In the genomic region with DNA sequence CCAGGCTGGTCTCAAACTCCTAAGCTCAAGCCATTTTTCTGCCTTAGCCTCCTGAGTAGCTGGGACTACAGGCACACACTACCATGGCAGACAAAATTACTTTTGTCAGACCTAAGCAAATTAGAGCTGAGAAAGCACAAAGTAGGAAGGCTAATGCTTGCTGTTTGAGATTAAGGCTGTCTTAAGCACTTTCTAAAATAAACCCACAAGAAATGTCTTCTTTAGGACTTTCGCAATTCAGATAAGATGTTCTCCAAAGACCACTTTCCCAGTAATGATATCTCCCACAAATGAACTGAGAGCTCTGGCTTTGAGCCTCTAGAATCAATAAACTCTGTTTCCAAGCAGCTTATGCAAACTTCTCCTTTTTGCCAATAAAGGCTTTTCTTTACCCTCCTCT, we compare ENCODE assay signal across 22 cellular contexts.
"Had no signal": no experiment of that assay in that cellular context is flagged by ENCODE, and none has a peak within 500 bp of the region (broad histone marks: within the 10 kb centered on the region; RNA-seq: fewer than 3 reads in every experiment).

No MANE protein-coding gene starts in this region.

- H3K36me3 ChIP-seq: ascending aorta, gastroesophageal sphincter, heart right ventricle, tibial nerve, vagina had no signal

- H3K36me3 Mint-ChIP-seq: immature natural killer cell, WTC11 had no signal

- H3K4me3 Mint-ChIP-seq: activated CD4-positive, alpha-beta T cell treated with anti-CD3 and anti-CD28 coated beads, Interleukin-2, amount 10 ng/mL, durations not matched to agents 24 days and 14 days; activated CD8-positive, alpha-beta T cell treated with anti-CD3 and anti-CD28 coated beads, Interleukin-2, amount 10 ng/mL, durations not matched to agents 7 days and 5 days; activated naive CD4-positive, alpha-beta T cell treated with anti-CD3 and anti-CD28 coated beads for 36 hours; activated naive CD8-positive, alpha-beta T cell treated with anti-CD3 and anti-CD28 coated beads, Interleukin-2, amount 50 U/mL, for 24 hours; activated T-cell treated with anti-CD3 and anti-CD28 coated beads, Interleukin-2, amount 50 U/mL, for 24 hours; immature natural killer cell; nephron progenitor cell; T-helper 2 cell treated with Interferon-gamma antibody and Interleukin-4, amounts not matched to agents 5 μg/mL and 100 μg/mL, for 36 hours; WTC11 had no signal

- H3K27ac Mint-ChIP-seq: activated CD4-positive, alpha-beta T cell treated with anti-CD3 and anti-CD28 coated beads, Interleukin-2, amount 10 ng/mL, durations not matched to agents 24 days and 14 days; activated CD8-positive, alpha-beta T cell treated with anti-CD3 and anti-CD28 coated beads, Interleukin-2, amount 10 ng/mL, durations not matched to agents 7 days and 5 days; activated naive CD4-positive, alpha-beta T cell treated with anti-CD3 and anti-CD28 coated beads for 36 hours; activated naive CD8-positive, alpha-beta T cell treated with anti-CD3 and anti-CD28 coated beads, Interleukin-2, amount 50 U/mL, for 24 hours; activated T-cell treated with anti-CD3 and anti-CD28 coated beads, Interleukin-2, amount 50 U/mL, for 24 hours; immature natural killer cell; nephron progenitor cell; T-helper 2 cell treated with Interferon-gamma antibody and Interleukin-4, amounts not matched to agents 5 μg/mL and 100 μg/mL, for 36 hours; WTC11 had no signal

- H3K9me3 Mint-ChIP-seq: activated naive CD4-positive, alpha-beta T cell treated with anti-CD3 and anti-CD28 coated beads for 36 hours; activated naive CD8-positive, alpha-beta T cell treated with anti-CD3 and anti-CD28 coated beads, Interleukin-2, amount 50 U/mL, for 24 hours; activated T-cell treated with anti-CD3 and anti-CD28 coated beads, Interleukin-2, amount 50 U/mL, for 24 hours; immature natural killer cell; nephron progenitor cell; T-helper 2 cell treated with Interferon-gamma antibody and Interleukin-4, amounts not matched to agents 5 μg/mL and 100 μg/mL, for 36 hours had no signal

- H3K4me3 ChIP-seq: ascending aorta, gastroesophageal sphincter, heart right ventricle, tibial nerve, vagina had no signal

- H3K27me3 ChIP-seq: ascending aorta, gastroesophageal sphincter, heart right ventricle, tibial nerve, vagina had no signal

- H3K27ac ChIP-seq: ascending aorta, gastroesophageal sphincter, heart right ventricle, tibial nerve, vagina had no signal

- ATAC-seq: activated CD8-positive, alpha-beta T cell treated with anti-CD3 and anti-CD28 coated beads, Interleukin-2, amount 10 ng/mL, durations not matched to agents 7 days and 5 days; activated naive CD8-positive, alpha-beta T cell treated with anti-CD3 and anti-CD28 coated beads, Interleukin-2, amount 50 U/mL, for 24 hours; gastroesophageal sphincter; stimulated activated naive CD8-positive, alpha-beta T cell treated with anti-CD3 and anti-CD28 coated beads, Interleukin-15, Interleukin-2, amounts not matched to agents 100 U/mL and 50 U/mL, for 24 hours; WTC11 had no signal

- H3K27me3 Mint-ChIP-seq: activated CD4-positive, alpha-beta T cell treated with anti-CD3 and anti-CD28 coated beads, Interleukin-2, amount 10 ng/mL, durations not matched to agents 24 days and 14 days had no signal

- H3K9me3 ChIP-seq: ascending aorta, gastroesophageal sphincter, heart right ventricle, tibial nerve, vagina had no signal

- H3K4me1 ChIP-seq: ascending aorta, gastroesophageal sphincter, heart right ventricle, tibial nerve, vagina had no signal

- H3K4me1 Mint-ChIP-seq: activated CD4-positive, alpha-beta T cell treated with anti-CD3 and anti-CD28 coated beads, Interleukin-2, amount 10 ng/mL, durations not matched to agents 24 days and 14 days; immature natural killer cell; nephron progenitor cell; WTC11 had no signal

- DNase-seq: activated CD4-positive, alpha-beta T cell treated with anti-CD3 and anti-CD28 coated beads, Interleukin-2, amount 10 ng/mL, durations not matched to agents 24 days and 14 days; activated CD8-positive, alpha-beta T cell treated with anti-CD3 and anti-CD28 coated beads, Interleukin-2, amount 10 ng/mL, durations not matched to agents 7 days and 5 days; activated naive CD4-positive, alpha-beta T cell treated with anti-CD3 and anti-CD28 coated beads for 36 hours; activated naive CD8-positive, alpha-beta T cell treated with anti-CD3 and anti-CD28 coated beads, Interleukin-2, amount 50 U/mL, for 24 hours; activated T-cell treated with anti-CD3 and anti-CD28 coated beads, Interleukin-2, amount 50 U/mL, for 24 hours; cortex of kidney; effector CD4-positive, alpha-beta T cell; heart right ventricle; immature natural killer cell; mammary epithelial cell; nephron progenitor cell; nucleus accumbens; stimulated activated CD4-positive, alpha-beta T cell treated with anti-CD3 and anti-CD28 coated beads, Interleukin-12 subunit alpha, Interleukin-12 subunit beta, amount 100 ng/mL, for 4 hours; stimulated activated CD4-positive, alpha-beta T cell treated with anti-CD3 and anti-CD28 coated beads, Interleukin-1b, Interleukin-23, amount 100 ng/mL, for 48 hours; stimulated activated naive CD8-positive, alpha-beta T cell treated with anti-CD3 and anti-CD28 coated beads, Interleukin-15, Interleukin-2, amounts not matched to agents 100 U/mL and 50 U/mL, for 24 hours; substantia nigra had no signal
